Comparison of ENCODE assay signal across 11 cellular contexts in the genomic region with DNA sequence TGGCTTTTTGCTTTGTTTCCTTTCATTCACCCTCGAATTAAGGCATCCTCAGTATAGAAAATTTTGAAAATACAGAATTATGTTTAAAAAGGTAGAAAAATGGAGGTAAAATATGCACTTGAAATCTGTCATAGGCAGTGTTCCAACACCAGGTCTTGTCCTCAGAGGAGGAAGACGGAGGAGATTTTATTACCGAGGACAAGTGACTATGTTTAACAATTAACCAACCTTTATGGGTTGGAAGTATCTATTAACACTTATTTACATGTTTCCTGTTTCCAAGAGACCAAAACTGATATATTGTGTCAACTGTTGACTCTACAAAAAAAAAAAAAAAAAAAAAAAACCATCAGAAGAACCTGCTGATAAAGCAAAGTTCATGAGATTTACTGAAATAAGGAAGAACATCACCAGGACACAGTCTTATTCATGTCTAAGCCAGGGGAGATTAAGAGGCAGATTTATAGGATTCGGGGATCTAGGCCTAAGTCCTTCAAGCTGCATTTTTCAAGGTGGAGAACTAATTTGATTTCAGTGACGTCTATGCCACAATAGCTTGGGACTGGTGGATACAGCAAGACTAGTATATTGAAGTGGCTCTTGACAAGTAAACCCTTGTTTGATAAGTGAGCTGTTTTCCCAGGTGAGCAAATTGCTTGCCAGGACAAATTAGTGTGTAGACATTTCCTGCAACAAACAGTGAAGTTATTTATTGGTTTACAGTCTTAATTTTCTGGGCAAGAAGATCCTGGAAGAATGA.
A peak's percentile ranks its signal among the peaks of the same experiment; 100 is the strongest.
DNase-seq lines count a peak whose midpoint lies in the region; ATAC-seq, FAIRE-seq and TF ChIP-seq lines count a peak whose summit lies in the region.
"Had no signal": no experiment of that assay in that cellular context is flagged by ENCODE, and none has a peak within 500 bp of the region (broad histone marks: within the 10 kb centered on the region; RNA-seq: fewer than 3 reads in every experiment).

No MANE protein-coding gene starts in this region.

- no peak overlapping the region for H3K27ac Mint-ChIP-seq in activated CD8-positive, alpha-beta memory T cell treated with anti-CD3 and anti-CD28 coated beads, Interleukin-2, amount 10 ng/mL, durations not matched to agents 7 days and 5 days
- no peak overlapping the region for H3K27ac Mint-ChIP-seq in neural progenitor cell
- H3K27ac Mint-ChIP-seq: activated naive CD4-positive, alpha-beta T cell treated with anti-CD3 and anti-CD28 coated beads for 36 hours had no signal

- H3K36me3 Mint-ChIP-seq in activated CD8-positive, alpha-beta memory T cell treated with anti-CD3 and anti-CD28 coated beads, Interleukin-2, amount 10 ng/mL, durations not matched to agents 7 days and 5 days = no peaks in the 10 kb centered on the region
- peaks cover 26% of the 10 kb centered on the region for H3K36me3 Mint-ChIP-seq in neural progenitor cell

- H4K20me1 ChIP-seq in neural progenitor cell (ENCODE audit: low read depth) = no peaks in the 10 kb centered on the region

- no peaks in the 10 kb centered on the region for H3K9me3 ChIP-seq in Peyer's patch
- H3K9me3 ChIP-seq in kidney (ENCODE audit: control insufficient read depth in 1 of 2, low read length in 2 of 2) = no peaks in the 10 kb centered on the region
- H3K9me3 ChIP-seq in neural progenitor cell (ENCODE audit: low read depth) = no peaks in the 10 kb centered on the region

- peak overlapping the region in 3 of 4 donors; percentile 73 to 97 (median 96) for H3K27ac ChIP-seq in Peyer's patch
- H3K27ac ChIP-seq in kidney (ENCODE audit: low read depth in 2 of 2, low read length in 2 of 2) = peak overlapping the region; percentile 85 to 93
- peak overlapping the region; percentile 95 for H3K27ac ChIP-seq in temporal lobe (ENCODE audit: low read depth, low read length)
- no peak overlapping the region for H3K27ac ChIP-seq in neural progenitor cell

- no peaks in the 10 kb centered on the region for H3K79me2 ChIP-seq in neural progenitor cell (ENCODE audit: low read depth)

- TF ChIP-seq CTCF in Peyer's patch (IDR thresholded peaks at IDR 0.05) (no peak), kidney (IDR thresholded peaks at IDR 0.05; ENCODE audit: borderline replicate concordance, extremely low read depth, insufficient read depth) (no peak), neural progenitor cell (IDR thresholded peaks at IDR 0.05) (no peak)

- no peaks in the 10 kb centered on the region for H3K27me3 ChIP-seq in Peyer's patch
- H3K27me3 ChIP-seq in neural progenitor cell = no peaks in the 10 kb centered on the region

- intact Hi-C loops in kidney (cut with DNase I) = no loop called here

- peaks cover 0 to 32% (median 0%) of the 10 kb centered on the region in 3 donors for H3K36me3 ChIP-seq in Peyer's patch
- peaks cover 6 to 8% of the 10 kb centered on the region in 2 donors for H3K36me3 ChIP-seq in kidney (ENCODE audit: control insufficient read depth in 1 of 2, insufficient read depth in 2 of 2, low read length in 2 of 2)
- no peaks in the 10 kb centered on the region for H3K36me3 ChIP-seq in neural progenitor cell

- no peak overlapping the region for H2AFZ ChIP-seq in neural progenitor cell (replicated peaks)

- H3K4me3 ChIP-seq in Peyer's patch = peak overlapping the region in 2 of 4 donors; percentile 49 to 51
- H3K4me3 ChIP-seq in kidney (ENCODE audit: low read length in 2 of 2) = peak overlapping the region; percentile 59 to 75
- no peak overlapping the region for H3K4me3 ChIP-seq in neural progenitor cell

- H3K9ac ChIP-seq in kidney (ENCODE audit: low read length in 2 of 2) = peak overlapping the region in 1 of 2 donors; percentile 42
- no peak overlapping the region for H3K9ac ChIP-seq in neural progenitor cell

- no peak for ATAC-seq in activated CD8-positive, alpha-beta memory T cell treated with anti-CD3 and anti-CD28 coated beads, Interleukin-2, amount 10 ng/mL, durations not matched to agents 7 days and 5 days
- ATAC-seq: activated CD4-positive, CD25-positive, alpha-beta regulatory T cell treated with anti-CD3 and anti-CD28 coated beads, Interleukin-2, amount 50 U/mL, for 24 hours had no signal

- CTCF ChIA-PET in activated CD8-positive, alpha-beta memory T cell treated with anti-CD3 and anti-CD28 coated beads, Interleukin-2, amount 10 ng/mL, durations not matched to agents 7 days and 5 days (lab: Charles Lee) = no interaction called here

- H3K4me1 Mint-ChIP-seq in activated CD8-positive, alpha-beta memory T cell treated with anti-CD3 and anti-CD28 coated beads, Interleukin-2, amount 10 ng/mL, durations not matched to agents 7 days and 5 days = no peaks in the 10 kb centered on the region
- peaks cover 13% of the 10 kb centered on the region for H3K4me1 Mint-ChIP-seq in neural progenitor cell

- no peak overlapping the region for H3K4me2 ChIP-seq in neural progenitor cell

- FAIRE-seq in kidney (lab: Jason Lieb, UNC) = peak; percentile 62

- H3K4me1 ChIP-seq in Peyer's patch = peaks cover 0 to 56% (median 0%) of the 10 kb centered on the region in 4 donors
- peaks cover 27 to 41% of the 10 kb centered on the region in 2 donors for H3K4me1 ChIP-seq in kidney (ENCODE audit: control insufficient read depth in 1 of 2, insufficient read depth in 1 of 2, low read depth in 1 of 2, low read length in 2 of 2)
- peaks cover 7% of the 10 kb centered on the region for H3K4me1 ChIP-seq in neural progenitor cell

- DNase-seq in NCI-H1105 (lab: John Stamatoyannopoulos, UW) (peak; percentile 23), Peyer's patch (no peak), kidney (no peak), occipital lobe (lab: John Stamatoyannopoulos, UW) (no peak), neural progenitor cell (ENCODE audit: low spot score) (no peak), AG08395 (ENCODE audit: low spot score) (no peak)
- no peak for DNase-seq in activated CD8-positive, alpha-beta memory T cell treated with anti-CD3 and anti-CD28 coated beads, Interleukin-2, amount 10 ng/mL, durations not matched to agents 7 days and 5 days
- DNase-seq: activated naive CD4-positive, alpha-beta T cell treated with anti-CD3 and anti-CD28 coated beads for 36 hours; KG1 had no signal

- no peak overlapping the region for H3K4me3 Mint-ChIP-seq in activated CD8-positive, alpha-beta memory T cell treated with anti-CD3 and anti-CD28 coated beads, Interleukin-2, amount 10 ng/mL, durations not matched to agents 7 days and 5 days
- no peak overlapping the region for H3K4me3 Mint-ChIP-seq in neural progenitor cell
- H3K4me3 Mint-ChIP-seq: activated naive CD4-positive, alpha-beta T cell treated with anti-CD3 and anti-CD28 coated beads for 36 hours had no signal

- peaks cover 17% of the 10 kb centered on the region for H3K27me3 Mint-ChIP-seq in activated CD8-positive, alpha-beta memory T cell treated with anti-CD3 and anti-CD28 coated beads, Interleukin-2, amount 10 ng/mL, durations not matched to agents 7 days and 5 days
- no peaks in the 10 kb centered on the region for H3K27me3 Mint-ChIP-seq in neural progenitor cell (ENCODE audit: insufficient read depth, low read depth)

- TF ChIP-seq POLR2A in Peyer's patch (IDR thresholded peaks at IDR 0.05) = peak; percentile 43 to 77

- H3F3A ChIP-seq in neural progenitor cell (ENCODE audit: low read depth) = no peaks in the 10 kb centered on the region

- H3K9me3 Mint-ChIP-seq in activated CD8-positive, alpha-beta memory T cell treated with anti-CD3 and anti-CD28 coated beads, Interleukin-2, amount 10 ng/mL, durations not matched to agents 7 days and 5 days (ENCODE audit: low read depth) = no peaks in the 10 kb centered on the region
- no peaks in the 10 kb centered on the region for H3K9me3 Mint-ChIP-seq in neural progenitor cell
- H3K9me3 Mint-ChIP-seq: activated naive CD4-positive, alpha-beta T cell treated with anti-CD3 and anti-CD28 coated beads for 36 hours had no signal
